In the genomic region with DNA sequence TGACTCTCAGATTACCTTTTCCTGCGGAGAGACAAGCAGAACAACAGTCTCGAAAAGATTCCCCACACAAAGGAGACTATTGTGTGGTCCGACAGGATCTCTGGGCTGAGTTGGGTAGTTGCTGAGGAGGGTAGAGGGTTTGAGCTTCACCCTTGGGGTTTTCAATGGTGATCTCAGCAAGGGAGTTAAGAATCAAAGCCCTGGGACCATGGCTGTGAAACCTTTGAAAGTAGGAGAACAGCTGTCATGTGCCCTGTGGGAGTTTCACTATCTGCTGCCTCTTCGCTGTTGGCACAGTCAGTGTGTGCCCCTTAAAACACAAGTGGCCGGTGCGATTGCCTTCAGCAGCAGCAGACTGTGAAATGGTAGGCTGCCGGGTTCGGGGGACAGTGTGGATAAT, we compare ENCODE assay signal across 29 cellular contexts. TPM values are rescaled to one million over a fixed set of nuclear protein-coding genes. Genes with fewer than 3 reads are reported as not detected.
A peak's percentile ranks its signal among the peaks of the same experiment; 100 is the strongest.
DNase-seq lines count a peak whose midpoint lies in the region; ATAC-seq, FAIRE-seq and TF ChIP-seq lines count a peak whose summit lies in the region.
"Had no signal": no experiment of that assay in that cellular context is flagged by ENCODE, and none has a peak within 500 bp of the region (broad histone marks: within the 10 kb centered on the region; RNA-seq: fewer than 3 reads in every experiment).

No MANE protein-coding gene starts in this region.

- peak; percentile 31 for DNase-seq in DMS79 (lab: John Stamatoyannopoulos, UW)
- DNase-seq in HTR-8/SVneo (ENCODE audit: insufficient read length, low spot score) = no peak
- peak; percentile 70 to 87 for DNase-seq in SJCRH30
- peak; percentile 47 for DNase-seq in myocyte (ENCODE audit: low read depth)
- no peak for DNase-seq in activated naive CD4-positive, alpha-beta T cell treated with anti-CD3 and anti-CD28 coated beads, Interleukin-2, amount 10 ng/mL, durations not matched to agents 7 days and 5 days
- no peak for DNase-seq in COLO668 (lab: John Stamatoyannopoulos, UW; ENCODE audit: unreplicated experiment)
- DNase-seq in SKM-1 (lab: John Stamatoyannopoulos, UW; ENCODE audit: unreplicated experiment) = no peak
- DNase-seq: activated CD8-positive, alpha-beta memory T cell treated with anti-CD3 and anti-CD28 coated beads, Interleukin-2, amount 50 U/mL, for 48 hours; central memory CD4-positive, alpha-beta T cell; dermis blood vessel endothelial cell; HFFc6; MG63; NCI-H1436 treated with DMSO at 0.1 percent for 48 hours; NCI-H526 treated with DMSO at 0.1 percent for 48 hours; occipital lobe; stimulated activated CD4-positive, alpha-beta T cell treated with anti-CD3 and anti-CD28 coated beads, Interleukin-12 subunit alpha, Interleukin-12 subunit beta, amount 100 ng/mL, for 4 hours; stimulated activated CD4-positive, alpha-beta T cell treated with anti-CD3 and anti-CD28 coated beads, Interleukin-4, amount 100 ng/mL, for 4 hours; SW 1271; T1000; transverse colon had no signal

- no peak overlapping the region for H3K4me3 Mint-ChIP-seq in activated naive CD4-positive, alpha-beta T cell treated with anti-CD3 and anti-CD28 coated beads, Interleukin-2, amount 10 ng/mL, durations not matched to agents 7 days and 5 days
- H3K4me3 Mint-ChIP-seq: activated naive CD8-positive, alpha-beta T cell; activated T-helper 17 cell treated with anti-CD3 and anti-CD28 coated beads, Interleukin-2, amount 50 U/mL, for 72 hours; CD14-positive monocyte; HFFc6; memory B cell; stimulated activated naive CD8-positive, alpha-beta T cell treated with anti-CD3 and anti-CD28 coated beads, Interleukin-15, Interleukin-2, amounts not matched to agents 100 ng/mL and 50 ng/mL, for 24 hours; WTC11 had no signal

- ATAC-seq in SK-N-SH treated with all-trans-retinoic acid at 6 μM for 48 hours = no peak

- peaks cover 10% of the 10 kb centered on the region for H3K4me1 Mint-ChIP-seq in activated naive CD4-positive, alpha-beta T cell treated with anti-CD3 and anti-CD28 coated beads, Interleukin-2, amount 10 ng/mL, durations not matched to agents 7 days and 5 days
- H3K4me1 Mint-ChIP-seq: activated T-helper 17 cell treated with anti-CD3 and anti-CD28 coated beads, Interleukin-2, amount 50 U/mL, for 72 hours had no signal

- H3K27me3 ChIP-seq in SJCRH30 = no peaks in the 10 kb centered on the region
- H3K27me3 ChIP-seq: MG63 had no signal

- H3K4me1 ChIP-seq in SJCRH30 = no peaks in the 10 kb centered on the region; the same call in 1 of the 2 replicates

- no peaks in the 10 kb centered on the region for H3K36me3 ChIP-seq in SJCRH30
- H3K36me3 ChIP-seq: MG63, transverse colon had no signal

- peak overlapping the region; percentile 20 for H3K4me3 ChIP-seq in SJCRH30
- H3K4me3 ChIP-seq: MG63, transverse colon had no signal

- CTCF ChIA-PET in activated naive CD4-positive, alpha-beta T cell treated with anti-CD3 and anti-CD28 coated beads, Interleukin-2, amount 10 ng/mL, durations not matched to agents 7 days and 5 days (lab: Charles Lee) = interaction anchor here (0.6 to 9.1 kb wide), 22 partner anchors 10 to 278 kb away, joined by 3 to 206 read pairs (median 7); a partner anchor contains a TSS

- H3K27ac ChIP-seq in SJCRH30 = no peak overlapping the region
- H3K27ac ChIP-seq: transverse colon had no signal

- H3K9me3 ChIP-seq in SJCRH30 (replicated peaks) = no peaks in the 10 kb centered on the region
- H3K9me3 ChIP-seq: MG63, transverse colon had no signal

- FAIRE-seq in HTR-8/SVneo (lab: Jason Lieb, UNC) = peak; percentile 78
- FAIRE-seq: D721Med, G401.6 had no signal

- no peaks in the 10 kb centered on the region for H3K36me3 Mint-ChIP-seq in activated naive CD4-positive, alpha-beta T cell treated with anti-CD3 and anti-CD28 coated beads, Interleukin-2, amount 10 ng/mL, durations not matched to agents 7 days and 5 days
- H3K36me3 Mint-ChIP-seq: activated naive CD8-positive, alpha-beta T cell; CD14-positive monocyte; memory B cell; WTC11 had no signal

- H3K27ac Mint-ChIP-seq in activated naive CD4-positive, alpha-beta T cell treated with anti-CD3 and anti-CD28 coated beads, Interleukin-2, amount 10 ng/mL, durations not matched to agents 7 days and 5 days = no peak overlapping the region
- H3K27ac Mint-ChIP-seq: activated naive CD8-positive, alpha-beta T cell; activated T-helper 17 cell treated with anti-CD3 and anti-CD28 coated beads, Interleukin-2, amount 50 U/mL, for 72 hours; HFFc6; memory B cell; stimulated activated naive CD8-positive, alpha-beta T cell treated with anti-CD3 and anti-CD28 coated beads, Interleukin-15, Interleukin-2, amounts not matched to agents 100 ng/mL and 50 ng/mL, for 24 hours; WTC11 had no signal

- H3K27me3 Mint-ChIP-seq in activated naive CD4-positive, alpha-beta T cell treated with anti-CD3 and anti-CD28 coated beads, Interleukin-2, amount 10 ng/mL, durations not matched to agents 7 days and 5 days = peaks cover 55% of the 10 kb centered on the region

- H3K9me3 Mint-ChIP-seq in activated naive CD4-positive, alpha-beta T cell treated with anti-CD3 and anti-CD28 coated beads, Interleukin-2, amount 10 ng/mL, durations not matched to agents 7 days and 5 days = no peaks in the 10 kb centered on the region
- H3K9me3 Mint-ChIP-seq: activated T-helper 17 cell treated with anti-CD3 and anti-CD28 coated beads, Interleukin-2, amount 50 U/mL, for 72 hours; CD14-positive monocyte; HFFc6; memory B cell; stimulated activated naive CD8-positive, alpha-beta T cell treated with anti-CD3 and anti-CD28 coated beads, Interleukin-15, Interleukin-2, amounts not matched to agents 100 ng/mL and 50 ng/mL, for 24 hours; WTC11 had no signal

TF ChIP-seq in SK-N-SH treated with all-trans-retinoic acid at 6 μM for 48 hours, 23 proteins besides CTCF, POLR2A, EP300 and RAD21 (continues in another document):
- TF ChIP-seq, protein P1, sequence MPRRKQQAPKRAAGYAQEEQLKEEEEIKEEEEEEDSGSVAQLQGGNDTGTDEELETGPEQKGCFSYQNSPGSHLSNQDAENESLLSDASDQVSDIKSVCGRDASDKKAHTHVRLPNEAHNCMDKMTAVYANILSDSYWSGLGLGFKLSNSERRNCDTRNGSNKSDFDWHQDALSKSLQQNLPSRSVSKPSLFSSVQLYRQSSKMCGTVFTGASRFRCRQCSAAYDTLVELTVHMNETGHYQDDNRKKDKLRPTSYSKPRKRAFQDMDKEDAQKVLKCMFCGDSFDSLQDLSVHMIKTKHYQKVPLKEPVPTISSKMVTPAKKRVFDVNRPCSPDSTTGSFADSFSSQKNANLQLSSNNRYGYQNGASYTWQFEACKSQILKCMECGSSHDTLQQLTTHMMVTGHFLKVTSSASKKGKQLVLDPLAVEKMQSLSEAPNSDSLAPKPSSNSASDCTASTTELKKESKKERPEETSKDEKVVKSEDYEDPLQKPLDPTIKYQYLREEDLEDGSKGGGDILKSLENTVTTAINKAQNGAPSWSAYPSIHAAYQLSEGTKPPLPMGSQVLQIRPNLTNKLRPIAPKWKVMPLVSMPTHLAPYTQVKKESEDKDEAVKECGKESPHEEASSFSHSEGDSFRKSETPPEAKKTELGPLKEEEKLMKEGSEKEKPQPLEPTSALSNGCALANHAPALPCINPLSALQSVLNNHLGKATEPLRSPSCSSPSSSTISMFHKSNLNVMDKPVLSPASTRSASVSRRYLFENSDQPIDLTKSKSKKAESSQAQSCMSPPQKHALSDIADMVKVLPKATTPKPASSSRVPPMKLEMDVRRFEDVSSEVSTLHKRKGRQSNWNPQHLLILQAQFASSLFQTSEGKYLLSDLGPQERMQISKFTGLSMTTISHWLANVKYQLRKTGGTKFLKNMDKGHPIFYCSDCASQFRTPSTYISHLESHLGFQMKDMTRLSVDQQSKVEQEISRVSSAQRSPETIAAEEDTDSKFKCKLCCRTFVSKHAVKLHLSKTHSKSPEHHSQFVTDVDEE (CRISPR knock-in tag; IDR thresholded peaks at IDR 0.05) = no peak
- TF ChIP-seq ZC3H10 (CRISPR knock-in tag; IDR thresholded peaks at IDR 0.05) (no peak), ISL1 (CRISPR knock-in tag; IDR thresholded peaks at IDR 0.05) (no peak), ZNF8 (CRISPR knock-in tag; IDR thresholded peaks at IDR 0.05) (no peak), TOX (CRISPR knock-in tag; IDR thresholded peaks at IDR 0.05; ENCODE audit: borderline replicate concordance) (no peak), TCF4 (CRISPR knock-in tag; IDR thresholded peaks at IDR 0.05; ENCODE audit: borderline replicate concordance) (no peak), ZNF70 (CRISPR knock-in tag; IDR thresholded peaks at IDR 0.05) (no peak), ZFP30 (CRISPR knock-in tag; IDR thresholded peaks at IDR 0.05) (no peak), CSDC2 (CRISPR knock-in tag; IDR thresholded peaks at IDR 0.05) (no peak), PPARA (CRISPR knock-in tag; IDR thresholded peaks at IDR 0.05; ENCODE audit: borderline replicate concordance) (no peak), ZNF565 (CRISPR knock-in tag; conservative IDR thresholded peaks at IDR 0.05; ENCODE audit: low read depth) (no peak), OSR1 (CRISPR knock-in tag; IDR thresholded peaks at IDR 0.05) (no peak)
- TF ChIP-seq, protein P2, sequence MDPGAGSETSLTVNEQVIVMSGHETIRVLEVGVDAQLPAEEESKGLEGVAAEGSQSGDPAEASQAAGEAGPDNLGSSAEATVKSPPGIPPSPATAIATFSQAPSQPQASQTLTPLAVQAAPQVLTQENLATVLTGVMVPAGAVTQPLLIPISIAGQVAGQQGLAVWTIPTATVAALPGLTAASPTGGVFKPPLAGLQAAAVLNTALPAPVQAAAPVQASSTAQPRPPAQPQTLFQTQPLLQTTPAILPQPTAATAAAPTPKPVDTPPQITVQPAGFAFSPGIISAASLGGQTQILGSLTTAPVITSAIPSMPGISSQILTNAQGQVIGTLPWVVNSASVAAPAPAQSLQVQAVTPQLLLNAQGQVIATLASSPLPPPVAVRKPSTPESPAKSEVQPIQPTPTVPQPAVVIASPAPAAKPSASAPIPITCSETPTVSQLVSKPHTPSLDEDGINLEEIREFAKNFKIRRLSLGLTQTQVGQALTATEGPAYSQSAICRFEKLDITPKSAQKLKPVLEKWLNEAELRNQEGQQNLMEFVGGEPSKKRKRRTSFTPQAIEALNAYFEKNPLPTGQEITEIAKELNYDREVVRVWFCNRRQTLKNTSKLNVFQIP (CRISPR knock-in tag; IDR thresholded peaks at IDR 0.05; ENCODE audit: borderline replicate concordance, low read depth) = no peak
- TF ChIP-seq, protein P3, sequence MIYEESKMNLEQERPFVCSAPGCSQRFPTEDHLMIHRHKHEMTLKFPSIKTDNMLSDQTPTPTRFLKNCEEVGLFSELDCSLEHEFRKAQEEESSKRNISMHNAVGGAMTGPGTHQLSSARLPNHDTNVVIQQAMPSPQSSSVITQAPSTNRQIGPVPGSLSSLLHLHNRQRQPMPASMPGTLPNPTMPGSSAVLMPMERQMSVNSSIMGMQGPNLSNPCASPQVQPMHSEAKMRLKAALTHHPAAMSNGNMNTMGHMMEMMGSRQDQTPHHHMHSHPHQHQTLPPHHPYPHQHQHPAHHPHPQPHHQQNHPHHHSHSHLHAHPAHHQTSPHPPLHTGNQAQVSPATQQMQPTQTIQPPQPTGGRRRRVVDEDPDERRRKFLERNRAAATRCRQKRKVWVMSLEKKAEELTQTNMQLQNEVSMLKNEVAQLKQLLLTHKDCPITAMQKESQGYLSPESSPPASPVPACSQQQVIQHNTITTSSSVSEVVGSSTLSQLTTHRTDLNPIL (CRISPR knock-in tag; IDR thresholded peaks at IDR 0.05; ENCODE audit: low read depth) = no peak

RNA-seq across cellular contexts. Expression of a gene that starts 14.2 kb away (rescaled TPM):
- not detected in 2 replicates for total RNA-seq in SJCRH30 (2014; rRNA removed; shearing (Covaris generic))
- total RNA-seq in myocyte = not detected in 2 replicates
- polyA plus RNA-seq in myocyte (2012) = 0.06 TPM

Comparison
In these comparisons a context has a peak if more than half of its experiments do, and no peak if none do; other contexts are left out.
1. DNase-seq: peak in DMS79 (single experiment), SJCRH30 (2 of 2) and myocyte (single experiment); none in HTR-8/SVneo (single experiment), activated naive CD4-positive, alpha-beta T cell treated with anti-CD3 and anti-CD28 coated beads, Interleukin-2, amount 10 ng/mL, durations not matched to agents 7 days and 5 days (single experiment), COLO668 (single experiment) and SKM-1 (single experiment).